In genomic region chr7:136062625-136063336, GRCh38 we compare ENCODE assay signal across 14 cellular contexts.
DNase-seq lines count a peak whose midpoint lies in the region; TF ChIP-seq lines count a peak whose summit lies in the region.
"Had no signal": no experiment of that assay in that cellular context is flagged by ENCODE, and none has a peak within 500 bp of the region (broad histone marks: within the 10 kb centered on the region; RNA-seq: fewer than 3 reads in every experiment).

No MANE protein-coding gene starts in this region.

- H3K36me3 Mint-ChIP-seq in osteocyte (ENCODE audit: unreplicated experiment): no peaks in the 10 kb centered on the region

- H3K9ac ChIP-seq in colonic mucosa (ENCODE audit: low read depth in 2 of 2, low read length in 2 of 2): no peak overlapping the region

- peaks cover 17% of the 10 kb centered on the region for H3K27me3 Mint-ChIP-seq in osteocyte (ENCODE audit: unreplicated experiment)
- H3K27me3 Mint-ChIP-seq: memory B cell had no signal

- H3K27me3 ChIP-seq in colonic mucosa: no peaks in the 10 kb centered on the region
- no peaks in the 10 kb centered on the region for H3K27me3 ChIP-seq in ascending aorta

- no peak overlapping the region for H3K4me3 ChIP-seq in colonic mucosa
- no peak overlapping the region for H3K4me3 ChIP-seq in ascending aorta
- H3K4me3 ChIP-seq: HAP-1 had no signal

- H3K4me3 Mint-ChIP-seq in osteocyte (ENCODE audit: unreplicated experiment): no peak overlapping the region
- H3K4me3 Mint-ChIP-seq: endodermal cell, memory B cell had no signal

- no peaks in the 10 kb centered on the region for H3K4me1 ChIP-seq in colonic mucosa
- no peaks in the 10 kb centered on the region for H3K4me1 ChIP-seq in ascending aorta
- H3K4me1 ChIP-seq: HAP-1 had no signal

- intact Hi-C loops in colonic mucosa (cut with DNase I) (no loop called here), ascending aorta (cut with DNase I) (no loop called here)

- H3K4me1 Mint-ChIP-seq in osteocyte (ENCODE audit: unreplicated experiment): peaks cover 1% of the 10 kb centered on the region
- H3K4me1 Mint-ChIP-seq: memory B cell had no signal

- no peak overlapping the region for H3K27ac Mint-ChIP-seq in osteocyte (ENCODE audit: unreplicated experiment)
- H3K27ac Mint-ChIP-seq: endodermal cell, memory B cell had no signal

- H3K36me3 ChIP-seq in colonic mucosa (no peaks in the 10 kb centered on the region), ascending aorta (no peaks in the 10 kb centered on the region)
- H3K36me3 ChIP-seq: HAP-1 had no signal

- TF ChIP-seq CTCF in colonic mucosa (IDR thresholded peaks at IDR 0.05): no peak
- no peak for TF ChIP-seq CTCF in ascending aorta (IDR thresholded peaks at IDR 0.05)
- TF ChIP-seq CTCF in osteocyte (IDR thresholded peaks at IDR 0.05): no peak

- DNase-seq in NCI-H2171 treated with DMSO at 0.1 percent for 48 hours (lab: John Stamatoyannopoulos, UW) (peak; percentile 7), NCI-H2171 (lab: John Stamatoyannopoulos, UW) (no peak), NCI-H187 treated with DMSO at 0.1 percent for 48 hours (lab: John Stamatoyannopoulos, UW) (peak; percentile 41), SHP77 (lab: John Stamatoyannopoulos, UW) (peak; percentile 85 to 90), retina (peak; percentile 43), colonic mucosa (no peak), ascending aorta (ENCODE audit: low spot score in 2 of 2) (no peak), osteocyte (ENCODE audit: extremely low spot score, unreplicated experiment) (no peak)
- DNase-seq: activated CD4-positive, CD25-positive, alpha-beta regulatory T cell treated with anti-CD3 and anti-CD28 coated beads, Interleukin-2, amount 50 U/mL, for 72 hours; anterior cingulate cortex; endodermal cell; Kasumi-1 had no signal

- no peaks in the 10 kb centered on the region for H3K9me3 Mint-ChIP-seq in osteocyte (ENCODE audit: unreplicated experiment)
- H3K9me3 Mint-ChIP-seq: endodermal cell had no signal

- no peak overlapping the region for H3K27ac ChIP-seq in colonic mucosa
- H3K27ac ChIP-seq in ascending aorta: no peak overlapping the region

- H3K9me3 ChIP-seq in colonic mucosa: no peaks in the 10 kb centered on the region
- no peaks in the 10 kb centered on the region for H3K9me3 ChIP-seq in ascending aorta
- H3K9me3 ChIP-seq: HAP-1 had no signal

Comparison
In these comparisons a context has a peak if more than half of its experiments do, and no peak if none do; other contexts are left out.
1. DNase-seq: peak in NCI-H2171 treated with DMSO at 0.1 percent for 48 hours (single experiment), NCI-H187 treated with DMSO at 0.1 percent for 48 hours (single experiment), SHP77 (2 of 2) and retina (single experiment); none in NCI-H2171 (single experiment), colonic mucosa (single experiment), ascending aorta (0 of 2) and osteocyte (single experiment).